In genomic region chr2:11753452-11753885, GRCh38 we compare ENCODE assay signal across 8 cellular contexts. TPM values are rescaled to one million over a fixed set of nuclear protein-coding genes. Genes with fewer than 3 reads are reported as not detected.
A peak's percentile ranks its signal among the peaks of the same experiment; 100 is the strongest.
DNase-seq lines count a peak whose midpoint lies in the region; ATAC-seq, FAIRE-seq and TF ChIP-seq lines count a peak whose summit lies in the region.

No MANE protein-coding gene starts in this region.

- CTCF ChIA-PET in Panc1 (lab: Charles Lee), result interaction anchor here (0.6 to 2.2 kb wide), 2 partner anchors 65 to 81 kb away, joined by 3 to 7 read pairs; no protein-coding TSS in a partner anchor

- H4K20me1 ChIP-seq in osteoblast (ENCODE audit: insufficient read depth, low read length), result peaks cover 63% of the 10 kb centered on the region

- ATAC-seq in GM21423 (IDR thresholded peaks at IDR 0.05; ENCODE audit: unreplicated experiment) (peak; percentile 73), Panc1 (peak; percentile 62)

- H3K27ac ChIP-seq in HL-60 (replicated peaks) (no peak overlapping the region), Panc1 (ENCODE audit: low read length) (peak overlapping the region; percentile 77), osteoblast (ENCODE audit: low read depth, low read length) (no peak overlapping the region)

- DNase-seq in HL-60 (ENCODE audit: low read depth in 1 of 2, low spot score in 1 of 2) (peak; percentile 63 to 77), Panc1 (ENCODE audit: low read depth, low spot score) (no peak), cerebellar cortex (ENCODE audit: low spot score) (peak; percentile 47), osteoblast (ENCODE audit: insufficient read length, low spot score, missing footprints) (peak; percentile 48), GM03348 (ENCODE audit: low spot score) (no peak), D721Med (ENCODE audit: insufficient read length, low spot score) (no peak)

- H3K79me2 ChIP-seq in osteoblast (ENCODE audit: insufficient read depth, low read length), result peaks cover 85% of the 10 kb centered on the region

- in situ Hi-C loops in Panc1 (cut with HindIII; ENCODE audit: low pct_unique_long_range_greater_than_20kb, low sequenced_read_pairs), result no loop called here

- no peak overlapping the region for H2AFZ ChIP-seq in osteoblast (ENCODE audit: low read length)

- H3K4me3 ChIP-seq in GM08714 (ENCODE audit: low read length), result peak overlapping the region; percentile 2; the same call in 1 of the 2 replicates
- peak overlapping the region; percentile 19; the same call in 1 of the 2 replicates for H3K4me3 ChIP-seq in HL-60 (replicated peaks; ENCODE audit: insufficient read depth, low read length)
- H3K4me3 ChIP-seq in Panc1 (ENCODE audit: low read depth in 2 of 2, low read length in 2 of 2), result peak overlapping the region; percentile 2 to 32; a peak in 2 of 4 replicates
- no peak overlapping the region for H3K4me3 ChIP-seq in osteoblast (ENCODE audit: insufficient read depth, low read length)

- no peak for FAIRE-seq in D721Med (lab: Jason Lieb, UNC)

- H3K36me3 ChIP-seq in Panc1 (ENCODE audit: control insufficient read depth, insufficient read depth, low read length) (no peaks in the 10 kb centered on the region), osteoblast (ENCODE audit: insufficient read depth, low read length) (no peaks in the 10 kb centered on the region)

- no peaks in the 10 kb centered on the region for H3K27me3 ChIP-seq in HL-60 (ENCODE audit: insufficient read depth, poor library complexity, severe bottlenecking)
- no peaks in the 10 kb centered on the region for H3K27me3 ChIP-seq in Panc1 (ENCODE audit: control insufficient read depth, insufficient read depth, low read length)
- H3K27me3 ChIP-seq in osteoblast (ENCODE audit: insufficient read depth, low read length), result no peaks in the 10 kb centered on the region

- H3K4me2 ChIP-seq in osteoblast (ENCODE audit: insufficient read depth, low read length), result peak overlapping the region; percentile 15

- intact Hi-C loops in Panc1 (cut with micrococcal nuclease; ENCODE audit: unreplicated experiment), result no loop called here

- H3K4me1 ChIP-seq in Panc1 (ENCODE audit: control insufficient read depth, insufficient read depth, low read length) (peaks cover 52% of the 10 kb centered on the region), osteoblast (ENCODE audit: insufficient read depth, low read length) (peaks cover 19% of the 10 kb centered on the region)

- TF ChIP-seq CTCF in HL-60 (IDR thresholded peaks at IDR 0.05; ENCODE audit: insufficient read depth, low read length) (no peak), Panc1 (IDR thresholded peaks at IDR 0.05) (no peak), osteoblast (IDR thresholded peaks at IDR 0.05; ENCODE audit: extremely low read depth, low read depth, low read length) (no peak), D721Med (IDR thresholded peaks at IDR 0.05; ENCODE audit: insufficient read depth, missing control alignments) (no peak)

- no peaks in the 10 kb centered on the region for H3K9me3 ChIP-seq in Panc1 (ENCODE audit: control insufficient read depth, insufficient read depth, low read depth, low read length)
- H3K9me3 ChIP-seq in osteoblast (ENCODE audit: low read depth, low read length), result no peaks in the 10 kb centered on the region

- no TSS peak for BruUV-seq in Panc1 (replicated peaks; lab: Mats Ljungman, UMichigan)

- POLR2A ChIA-PET in Panc1 (lab: Charles Lee), result interaction anchor here (1.6 kb wide), 1 partner anchor 10 kb away, joined by 5 read pairs; no protein-coding TSS in a partner anchor

RNA-seq across cellular contexts. Expression of gene LPIN1, which starts 7.0 kb away (rescaled TPM):
- total RNA-seq in Panc1 (2021; ENCODE audit: unreplicated experiment), result 51.8 TPM
- polyA plus RNA-seq in Panc1 (2012; ENCODE audit: insufficient read length), result 23.0 TPM
- total RNA-seq in osteoblast, result 111 and 117 TPM in 2 replicates

Comparison
In these comparisons a context has a peak if more than half of its experiments do, and no peak if none do; other contexts are left out.
1. DNase-seq: peak in HL-60 (2 of 2), cerebellar cortex (single experiment) and osteoblast (single experiment); none in Panc1 (single experiment), GM03348 (single experiment) and D721Med (single experiment).